ENCODE assay signal across 8 cellular contexts in the genomic region with DNA sequence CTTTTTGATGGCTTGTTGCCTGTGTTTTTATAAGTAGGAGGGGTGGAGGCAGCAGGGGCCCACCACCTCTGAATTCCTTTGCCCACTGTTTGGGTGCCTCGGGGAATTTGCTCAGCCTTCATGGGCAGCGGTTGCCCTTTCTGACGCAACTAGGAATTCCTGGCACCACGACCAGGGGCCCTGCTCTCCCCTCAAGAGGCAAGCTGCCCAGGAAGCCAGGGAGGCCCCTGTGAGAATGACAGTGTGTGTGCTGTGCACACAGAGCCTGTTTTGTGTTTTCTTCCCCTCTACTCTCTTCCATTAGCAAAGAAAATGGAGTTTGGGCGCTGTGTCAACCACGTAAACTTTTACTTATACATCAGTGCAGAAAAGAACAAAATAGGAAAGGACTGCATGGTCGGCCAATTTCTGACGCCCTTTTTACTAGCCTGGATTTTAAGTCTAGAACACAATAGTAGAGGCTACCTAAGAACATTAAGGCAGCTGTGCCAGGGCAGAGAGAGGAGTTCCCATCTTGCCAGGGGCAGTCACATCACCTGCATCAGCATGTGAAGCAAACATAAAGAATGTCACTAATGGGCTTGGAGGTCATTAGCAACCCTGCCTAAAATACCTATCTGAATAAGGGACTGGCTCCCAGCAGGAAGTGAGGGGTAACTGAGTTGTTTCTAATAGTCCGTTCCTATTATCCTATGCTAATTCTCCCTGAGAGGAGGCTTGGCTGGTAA. TPM values are rescaled to one million over a fixed set of nuclear protein-coding genes. Genes with fewer than 3 reads are reported as not detected.
DNase-seq lines count a peak whose midpoint lies in the region; ATAC-seq, FAIRE-seq and TF ChIP-seq lines count a peak whose summit lies in the region.

No MANE protein-coding gene starts in this region.

- no peaks in the 10 kb centered on the region for H3K27me3 Mint-ChIP-seq in neural crest cell (ENCODE audit: low read depth)

- TF ChIP-seq CTCF in foreskin fibroblast (IDR thresholded peaks at IDR 0.05; ENCODE audit: low read depth, low read length): no peak
- TF ChIP-seq CTCF in neural crest cell (conservative IDR thresholded peaks at IDR 0.05): no peak

- no peaks in the 10 kb centered on the region for H3K9me3 Mint-ChIP-seq in neural crest cell

- no peaks in the 10 kb centered on the region for H3K36me3 Mint-ChIP-seq in neural crest cell (ENCODE audit: low read depth)

- no peak for ATAC-seq in HG02973 (IDR thresholded peaks at IDR 0.05; ENCODE audit: unreplicated experiment)
- ATAC-seq in HG03520 (IDR thresholded peaks at IDR 0.05; ENCODE audit: unreplicated experiment): no peak

- H3K4me3 Mint-ChIP-seq in neural crest cell: no peak overlapping the region

- peak; percentile 50 for DNase-seq in AG20443 (ENCODE audit: low spot score)
- DNase-seq in RCC 7860 (ENCODE audit: low spot score): peak; percentile 78
- DNase-seq in foreskin fibroblast: peak; percentile 56 to 87
- DNase-seq in neural crest cell (ENCODE audit: low read depth, low spot score): peak; percentile 14
- DNase-seq in ecto neural progenitor cell (ENCODE audit: low spot score): no peak
- DNase-seq in activated CD4-positive, alpha-beta T cell treated with anti-CD3 and anti-CD28 coated beads for 4 hours: no peak

- peak overlapping the region; percentile 80 for H3K27ac Mint-ChIP-seq in neural crest cell (ENCODE audit: unreplicated experiment)

- peaks cover 19% of the 10 kb centered on the region for H3K4me1 Mint-ChIP-seq in neural crest cell

- FAIRE-seq in RCC 7860 (lab: Jason Lieb, UNC): no peak

- H3K4me3 ChIP-seq in foreskin fibroblast (ENCODE audit: low read depth in 1 of 2, low read length in 2 of 2): no peak overlapping the region

RNA-seq across cellular contexts. Expression of a gene that starts 17.9 kb away (rescaled TPM):
- total RNA-seq in neural crest cell: 6.0 and 6.2 TPM in 2 replicates

RNA-seq across cellular contexts. Expression of a gene that starts 53.0 kb away (rescaled TPM):
- 50.5 and 53.0 TPM in 2 replicates for total RNA-seq in neural crest cell

Comparison
In these comparisons a context has a peak if more than half of its experiments do, and no peak if none do; other contexts are left out.
1. DNase-seq: peak in AG20443 (single experiment), RCC 7860 (single experiment), foreskin fibroblast (2 of 2) and neural crest cell (single experiment); none in ecto neural progenitor cell (single experiment) and activated CD4-positive, alpha-beta T cell treated with anti-CD3 and anti-CD28 coated beads for 4 hours (0 of 2).